In the genomic region with DNA sequence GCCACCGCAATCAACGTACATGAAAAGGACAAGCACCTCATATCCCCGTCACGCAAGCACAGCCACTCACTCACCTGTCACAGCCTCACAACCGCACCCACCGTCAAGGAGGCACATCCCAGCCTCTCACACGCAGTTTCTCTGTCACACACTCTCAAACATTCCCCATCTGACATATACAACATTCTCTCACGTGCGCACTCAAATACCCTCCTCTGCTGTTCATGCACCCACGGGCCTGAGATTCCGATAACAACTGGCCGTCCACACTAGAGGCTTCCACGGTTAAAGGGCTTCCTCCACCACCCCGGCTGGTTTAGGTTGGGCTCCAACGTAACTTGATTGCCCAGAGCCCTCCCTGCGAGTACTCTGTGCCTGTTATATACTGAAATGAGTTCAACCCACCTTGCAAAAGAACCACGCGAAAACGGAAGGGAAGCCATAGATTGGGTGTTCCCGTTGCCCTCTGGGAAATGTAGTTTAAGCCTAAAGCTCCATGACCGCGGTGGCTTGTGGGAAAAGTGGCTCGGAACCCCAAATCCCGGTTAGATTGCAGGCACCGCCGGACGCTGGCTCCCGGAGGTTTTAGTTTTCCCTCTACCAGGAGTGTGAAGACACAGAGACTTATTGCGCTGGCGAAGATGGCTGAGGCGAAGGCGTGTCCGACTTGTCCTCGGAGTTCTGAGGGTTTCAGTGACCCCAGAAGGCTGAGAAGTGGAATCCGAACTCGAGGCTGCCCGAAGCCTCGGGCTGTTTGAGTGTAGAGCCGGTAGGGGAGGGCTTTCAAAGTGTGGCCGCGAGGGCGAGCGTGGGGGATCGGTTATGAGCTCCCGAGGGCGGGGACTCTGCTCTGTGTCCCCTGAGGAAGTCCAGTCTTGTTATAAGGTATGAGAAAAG, we compare ENCODE assay signal across 8 cellular contexts. TPM values are rescaled to one million over a fixed set of nuclear protein-coding genes. Genes with fewer than 3 reads are reported as not detected.
DNase-seq lines count a peak whose midpoint lies in the region; ATAC-seq and TF ChIP-seq lines count a peak whose summit lies in the region.

A gene (minus strand): TSS at position 448 of the 897 bp plus-strand sequence. CDS start 5,857 bp downstream, outside the sequence.

- H3K4me1 ChIP-seq in esophagus squamous epithelium: peaks cover 6 to 21% (median 12%) of the 10 kb centered on the region in 3 donors
- peaks cover 0 to 8% of the 10 kb centered on the region in 2 donors for H3K4me1 ChIP-seq in muscle layer of duodenum (ENCODE audit: control insufficient read depth in 1 of 2, insufficient read depth in 2 of 2, low read length in 2 of 2)

- H3K4me3 ChIP-seq in esophagus squamous epithelium (peak within 1 kb of the TSS; percentile 59 to 94 (median 79)), muscle layer of duodenum (ENCODE audit: low read depth in 1 of 2, low read length in 2 of 2) (peak within 1 kb of the TSS; percentile 98 to 99)

- TF ChIP-seq CTCF in esophagus squamous epithelium (IDR thresholded peaks at IDR 0.05): peak in 3 of 6 experiments; percentile 16 to 38 (median 30)

- H3K27ac ChIP-seq in esophagus squamous epithelium (peak within 1 kb of the TSS; percentile 84 to 94 (median 89)), muscle layer of duodenum (ENCODE audit: low read length) (peak within 1 kb of the TSS; percentile 90)

- WGBS in esophagus squamous epithelium, 2 donors: 0 to 2% methylated on average over 30 to 32 of the region's 46 CpGs

- intact Hi-C loops in esophagus squamous epithelium (cut with DNase I): no loop called here

- DNase-seq in DMS153 (lab: John Stamatoyannopoulos, UW) (peak; percentile 55), KG1 (lab: John Stamatoyannopoulos, UW) (peak; percentile 86), esophagus squamous epithelium (lab: John Stamatoyannopoulos, UW) (peak; percentile 34)
- DNase-seq in activated T-cell treated with anti-CD3 and anti-CD28 coated beads, Interleukin-2, amount 50 U/mL, for 48 hours: peak; percentile 87
- DNase-seq in stimulated activated CD8-positive, alpha-beta memory T cell treated with anti-CD3 and anti-CD28 coated beads, Interleukin-7, amount 100 ng/mL, for 24 hours (ENCODE audit: low read depth): peak; percentile 61

- peak in 3 of 4 donors; percentile 23 to 46 (median 25) for TF ChIP-seq POLR2A in esophagus squamous epithelium (IDR thresholded peaks at IDR 0.05)

- peak; percentile 86 for ATAC-seq in GM21619 (IDR thresholded peaks at IDR 0.05; ENCODE audit: unreplicated experiment)

- H3K36me3 ChIP-seq in esophagus squamous epithelium (no peaks in the 10 kb centered on the region), muscle layer of duodenum (ENCODE audit: control insufficient read depth in 1 of 2, insufficient read depth in 2 of 2, low read length in 2 of 2) (no peaks in the 10 kb centered on the region)

- H3K27me3 ChIP-seq in esophagus squamous epithelium (no peaks in the 10 kb centered on the region), muscle layer of duodenum (ENCODE audit: low read depth, low read length) (no peaks in the 10 kb centered on the region)

- H3K9me3 ChIP-seq in esophagus squamous epithelium: peaks cover 0 to 14% (median 5%) of the 10 kb centered on the region in 3 donors
- H3K9me3 ChIP-seq in muscle layer of duodenum (ENCODE audit: control insufficient read depth in 1 of 2, low read length in 2 of 2): peaks cover 0 to 5% of the 10 kb centered on the region in 2 donors

TF ChIP-seq in PFSK-1, 5 proteins besides CTCF, POLR2A, EP300 and RAD21:
- TF ChIP-seq, protein P1, sequence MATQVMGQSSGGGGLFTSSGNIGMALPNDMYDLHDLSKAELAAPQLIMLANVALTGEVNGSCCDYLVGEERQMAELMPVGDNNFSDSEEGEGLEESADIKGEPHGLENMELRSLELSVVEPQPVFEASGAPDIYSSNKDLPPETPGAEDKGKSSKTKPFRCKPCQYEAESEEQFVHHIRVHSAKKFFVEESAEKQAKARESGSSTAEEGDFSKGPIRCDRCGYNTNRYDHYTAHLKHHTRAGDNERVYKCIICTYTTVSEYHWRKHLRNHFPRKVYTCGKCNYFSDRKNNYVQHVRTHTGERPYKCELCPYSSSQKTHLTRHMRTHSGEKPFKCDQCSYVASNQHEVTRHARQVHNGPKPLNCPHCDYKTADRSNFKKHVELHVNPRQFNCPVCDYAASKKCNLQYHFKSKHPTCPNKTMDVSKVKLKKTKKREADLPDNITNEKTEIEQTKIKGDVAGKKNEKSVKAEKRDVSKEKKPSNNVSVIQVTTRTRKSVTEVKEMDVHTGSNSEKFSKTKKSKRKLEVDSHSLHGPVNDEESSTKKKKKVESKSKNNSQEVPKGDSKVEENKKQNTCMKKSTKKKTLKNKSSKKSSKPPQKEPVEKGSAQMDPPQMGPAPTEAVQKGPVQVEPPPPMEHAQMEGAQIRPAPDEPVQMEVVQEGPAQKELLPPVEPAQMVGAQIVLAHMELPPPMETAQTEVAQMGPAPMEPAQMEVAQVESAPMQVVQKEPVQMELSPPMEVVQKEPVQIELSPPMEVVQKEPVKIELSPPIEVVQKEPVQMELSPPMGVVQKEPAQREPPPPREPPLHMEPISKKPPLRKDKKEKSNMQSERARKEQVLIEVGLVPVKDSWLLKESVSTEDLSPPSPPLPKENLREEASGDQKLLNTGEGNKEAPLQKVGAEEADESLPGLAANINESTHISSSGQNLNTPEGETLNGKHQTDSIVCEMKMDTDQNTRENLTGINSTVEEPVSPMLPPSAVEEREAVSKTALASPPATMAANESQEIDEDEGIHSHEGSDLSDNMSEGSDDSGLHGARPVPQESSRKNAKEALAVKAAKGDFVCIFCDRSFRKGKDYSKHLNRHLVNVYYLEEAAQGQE (IDR thresholded peaks at IDR 0.05; ENCODE audit: insufficient read depth in 1 of 2, low read depth in 2 of 2, low read length in 2 of 2): peak in 1 of 2 experiments; percentile 1; a peak in 1 of 4 replicates
- TF ChIP-seq SIN3A (IDR thresholded peaks at IDR 0.05; ENCODE audit: borderline replicate concordance, insufficient read depth, low read length): no peak; the same call in 1 of the 2 replicates
- TF ChIP-seq TAF1 (IDR thresholded peaks at IDR 0.05; ENCODE audit: borderline replicate concordance, insufficient read depth, low read length): peak; percentile 92; the same call in 1 of the 2 replicates
- TF ChIP-seq POLR2AphosphoS5 (IDR thresholded peaks at IDR 0.05; ENCODE audit: low read depth, low read length): peak; percentile 94
- no peak for TF ChIP-seq FOXP2 (optimal IDR thresholded peaks at IDR 0.05; ENCODE audit: borderline replicate concordance, extremely low read depth, extremely low read length, insufficient read depth)

RNA-seq across cellular contexts. Expression of the gene that starts here (rescaled TPM):
- polyA plus RNA-seq in PFSK-1 (2012; ENCODE audit: insufficient read length, low read depth): 0.75 TPM
- 1 to 10 TPM; 2.0 to 8.4 (median 5.1) TPM for total RNA-seq in esophagus squamous epithelium

Comparison
In these comparisons a context has a peak if more than half of its experiments do, and no peak if none do; other contexts are left out.
1. Peak in every context shown above with its lines: DNase-seq, ATAC-seq, H3K4me3 ChIP-seq and H3K27ac ChIP-seq.
2. DNase-seq: peak in every context shown above with its lines; median percentile 87 in activated T-cell treated with anti-CD3 and anti-CD28 coated beads, Interleukin-2, amount 50 U/mL, for 48 hours; 86 in KG1; 61 in stimulated activated CD8-positive, alpha-beta memory T cell treated with anti-CD3 and anti-CD28 coated beads, Interleukin-7, amount 100 ng/mL, for 24 hours; 55 in DMS153; 34 in esophagus squamous epithelium.